9 cellular contexts compared by ENCODE assay signal in the genomic region with DNA sequence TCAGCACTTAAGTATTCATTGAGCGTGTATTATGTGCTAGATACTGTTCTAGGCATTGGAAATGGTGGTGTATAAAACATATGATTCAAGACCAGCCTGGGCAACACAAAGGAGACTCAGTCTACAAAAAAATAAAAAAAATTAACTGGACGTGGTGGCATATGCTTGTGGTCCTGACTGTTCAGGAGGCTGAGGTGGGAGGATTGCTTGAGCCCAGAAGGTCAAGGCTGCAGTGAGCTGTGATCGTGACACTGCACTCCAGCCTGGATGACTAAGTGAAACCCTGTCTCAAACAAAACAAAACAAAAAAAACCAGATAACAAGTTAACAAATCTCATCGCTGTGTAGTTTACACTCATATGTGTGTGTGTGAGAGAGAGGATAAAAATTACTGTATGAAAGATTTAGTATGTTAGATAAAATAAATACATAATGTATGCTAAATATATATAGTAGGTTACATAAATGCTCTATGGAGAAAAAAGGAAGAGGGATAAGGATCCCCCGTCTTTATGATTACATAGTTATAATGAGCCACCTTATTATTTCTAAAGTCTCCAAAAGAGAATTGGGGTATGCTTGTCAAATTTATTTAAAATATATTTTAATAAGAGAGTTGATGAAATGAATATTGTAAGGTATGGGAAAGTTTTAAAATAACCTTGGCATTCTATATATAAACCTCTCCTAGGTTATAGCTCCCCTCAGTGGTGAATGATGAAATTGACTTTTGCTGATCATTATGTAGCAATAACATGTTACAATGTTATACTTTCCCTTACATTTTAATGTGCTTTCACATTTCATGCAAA.
DNase-seq lines count a peak whose midpoint lies in the region; ATAC-seq and TF ChIP-seq lines count a peak whose summit lies in the region.
"Had no signal": no experiment of that assay in that cellular context is flagged by ENCODE, and none has a peak within 500 bp of the region (broad histone marks: within the 10 kb centered on the region; RNA-seq: fewer than 3 reads in every experiment).

No MANE protein-coding gene starts in this region.

- in situ Hi-C loops in astrocyte of the spinal cord (cut with HindIII; ENCODE audit: low sequenced_read_pairs) = no loop called here

- no peaks in the 10 kb centered on the region for H3K27me3 ChIP-seq in CD8-positive, alpha-beta T cell (ENCODE audit: insufficient read depth, low read length)
- H3K27me3 ChIP-seq in upper lobe of left lung = no peaks in the 10 kb centered on the region

- intact Hi-C loops in CD8-positive, alpha-beta T cell (cut with DNase I, micrococcal nuclease) = loop anchor here (1.0 to 5.0 kb wide), 4 partner anchors 297 to 856 kb away; no protein-coding TSS in a partner anchor

- no peaks in the 10 kb centered on the region for H3K4me1 ChIP-seq in CD8-positive, alpha-beta T cell (ENCODE audit: insufficient read depth, low read length)
- peaks cover 0 to 2% (median 0%) of the 10 kb centered on the region in 4 donors for H3K4me1 ChIP-seq in upper lobe of left lung

- H3K27ac Mint-ChIP-seq in CD8-positive, alpha-beta T cell = no peak overlapping the region

- ATAC-seq in CD8-positive, alpha-beta T cell = no peak
- ATAC-seq in GM21447 (IDR thresholded peaks at IDR 0.05; ENCODE audit: unreplicated experiment) (peak; percentile 58), upper lobe of left lung (ENCODE audit: low FRiP score in 2 of 2) (peak in 1 of 2 donors; percentile 80), GM19328 (IDR thresholded peaks at IDR 0.05; ENCODE audit: unreplicated experiment) (no peak), GM19035 (IDR thresholded peaks at IDR 0.05; ENCODE audit: unreplicated experiment) (no peak)

- no peak overlapping the region for H3K27ac ChIP-seq in CD8-positive, alpha-beta T cell (ENCODE audit: low read depth, low read length)
- no peak overlapping the region for H3K27ac ChIP-seq in upper lobe of left lung

- no peaks in the 10 kb centered on the region for H3K4me1 Mint-ChIP-seq in CD8-positive, alpha-beta T cell (ENCODE audit: low read depth)

- peak in 1 of 7 experiments; percentile 7 for DNase-seq in CD8-positive, alpha-beta T cell
- DNase-seq in NCI-H2171 treated with DMSO at 0.1 percent for 48 hours (lab: John Stamatoyannopoulos, UW) (peak; percentile 9), astrocyte of the spinal cord (ENCODE audit: low read depth, low spot score) (peak; percentile 67), iris pigment epithelial cell (ENCODE audit: low read depth) (peak; percentile 61), upper lobe of left lung (no peak)
- DNase-seq: left cardiac atrium had no signal

- H3K27me3 Mint-ChIP-seq in CD8-positive, alpha-beta T cell (ENCODE audit: low read depth) = no peaks in the 10 kb centered on the region

- H3K36me3 ChIP-seq in CD8-positive, alpha-beta T cell (ENCODE audit: insufficient read depth, low read length) = no peaks in the 10 kb centered on the region
- no peaks in the 10 kb centered on the region for H3K36me3 ChIP-seq in upper lobe of left lung

- TF ChIP-seq EP300 in upper lobe of left lung (IDR thresholded peaks at IDR 0.05) = no peak

- whole genome bisulfite sequencing in upper lobe of left lung, 2 donors = 67 to 73% methylated on average over 5 of the region's 5 CpGs

- peaks cover 3% of the 10 kb centered on the region for H3K36me3 Mint-ChIP-seq in CD8-positive, alpha-beta T cell

- CTCF ChIA-PET in CD8-positive, alpha-beta T cell (lab: Charles Lee) = interaction anchor here (0.6 to 12.8 kb wide), 16 partner anchors 10 to 853 kb away, joined by 3 to 235 read pairs (median 3); no protein-coding TSS in a partner anchor

- TF ChIP-seq CTCF in CD8-positive, alpha-beta T cell (IDR thresholded peaks at IDR 0.05) = peak; percentile 90
- TF ChIP-seq CTCF in astrocyte of the spinal cord (IDR thresholded peaks at IDR 0.05; ENCODE audit: low read depth, low read length) (peak; percentile 60), upper lobe of left lung (IDR thresholded peaks at IDR 0.05) (peak in 5 of 6 experiments; percentile 61 to 74 (median 68))

- no peak overlapping the region for H3K4me3 ChIP-seq in CD8-positive, alpha-beta T cell (ENCODE audit: low read depth, low read length)
- H3K4me3 ChIP-seq in astrocyte of the spinal cord (ENCODE audit: low read depth, low read length) (no peak overlapping the region), upper lobe of left lung (no peak overlapping the region)

- H3K9me3 ChIP-seq in CD8-positive, alpha-beta T cell (ENCODE audit: low read length) = no peaks in the 10 kb centered on the region
- no peaks in the 10 kb centered on the region for H3K9me3 ChIP-seq in upper lobe of left lung

- H3K9me3 Mint-ChIP-seq in CD8-positive, alpha-beta T cell = no peaks in the 10 kb centered on the region

- H3K4me3 Mint-ChIP-seq in CD8-positive, alpha-beta T cell = no peak overlapping the region

- no peak for TF ChIP-seq POLR2A in upper lobe of left lung (IDR thresholded peaks at IDR 0.05)

- POLR2A ChIA-PET in CD8-positive, alpha-beta T cell (lab: Charles Lee) = interaction anchor here (1.0 kb wide), 1 partner anchor 318 kb away, joined by 3 read pairs; no protein-coding TSS in a partner anchor

Comparison
In these comparisons a context has a peak if more than half of its experiments do, and no peak if none do; other contexts are left out.
1. DNase-seq: peak in NCI-H2171 treated with DMSO at 0.1 percent for 48 hours (single experiment), astrocyte of the spinal cord (single experiment) and iris pigment epithelial cell (single experiment); none in upper lobe of left lung (0 of 2).
2. Peak in every context shown above with its lines, with median percentiles within 50 percentile points of each other: CTCF ChIP-seq.